Comparison of ENCODE assay signal across 30 cellular contexts in the genomic region with DNA sequence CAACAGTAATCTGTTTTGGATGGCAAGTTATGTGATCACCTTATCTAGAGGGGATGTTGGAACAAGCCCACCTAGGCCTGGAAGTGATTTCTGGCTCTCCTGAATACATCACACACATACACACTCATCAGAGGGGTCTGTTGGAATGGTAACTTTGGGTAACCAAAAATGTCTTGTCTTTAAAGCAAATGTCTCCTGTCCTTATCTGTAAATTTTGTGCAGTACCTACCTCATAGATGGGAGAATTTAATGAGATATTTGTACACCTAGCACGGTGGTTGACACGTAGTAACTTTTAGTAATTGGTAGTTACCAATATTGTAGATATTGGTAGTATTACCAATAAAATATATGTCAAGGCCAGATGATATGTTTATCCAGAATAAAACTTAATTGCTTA. TPM values are rescaled to one million over a fixed set of nuclear protein-coding genes. Genes with fewer than 3 reads are reported as not detected.
A peak's percentile ranks its signal among the peaks of the same experiment; 100 is the strongest.
DNase-seq lines count a peak whose midpoint lies in the region; ATAC-seq and TF ChIP-seq lines count a peak whose summit lies in the region.
"Had no signal": no experiment of that assay in that cellular context is flagged by ENCODE, and none has a peak within 500 bp of the region (broad histone marks: within the 10 kb centered on the region; RNA-seq: fewer than 3 reads in every experiment).

No MANE protein-coding gene starts in this region.

- H2AFZ ChIP-seq in trophoblast cell (ENCODE audit: insufficient read depth, low read length, poor library complexity) = no peak overlapping the region

- no peak overlapping the region for H4K12ac ChIP-seq in trophoblast cell (ENCODE audit: low read depth, low read length)

- H2BK12ac ChIP-seq in trophoblast cell (ENCODE audit: low read length) = no peak overlapping the region

- no peaks in the 10 kb centered on the region for H3K9me3 Mint-ChIP-seq in activated naive CD4-positive, alpha-beta T cell treated with anti-CD3 and anti-CD28 coated beads, Interleukin-2, amount 50 U/mL, for 24 hours
- H3K9me3 Mint-ChIP-seq in central memory CD8-positive, alpha-beta T cell = no peaks in the 10 kb centered on the region
- no peaks in the 10 kb centered on the region for H3K9me3 Mint-ChIP-seq in activated CD4-positive, alpha-beta memory T cell treated with anti-CD3 and anti-CD28 coated beads for 36 hours
- H3K9me3 Mint-ChIP-seq: activated T-cell treated with anti-CD3 and anti-CD28 coated beads, Interleukin-2, amount 50 U/mL, for 72 hours; T-helper 2 cell treated with Interferon-gamma antibody and Interleukin-4, amounts not matched to agents 5 μg/mL and 100 μg/mL, for 36 hours had no signal

- no peaks in the 10 kb centered on the region for H3K27me3 ChIP-seq in trophoblast cell (ENCODE audit: insufficient read depth, low read length)
- H3K27me3 ChIP-seq: BE2C, left lung, transverse colon had no signal

- H2BK120ac ChIP-seq in trophoblast cell (ENCODE audit: insufficient read depth, low read length, poor library complexity) = no peak overlapping the region

- no peak overlapping the region for H3K9ac ChIP-seq in trophoblast cell (ENCODE audit: low read length)

- no peak overlapping the region for H3K14ac ChIP-seq in trophoblast cell (ENCODE audit: low read length)

- no peak overlapping the region for H3K4me2 ChIP-seq in trophoblast cell (ENCODE audit: low read length)

- H4K91ac ChIP-seq in trophoblast cell (ENCODE audit: low read depth, low read length) = no peak overlapping the region

- H3K79me1 ChIP-seq in trophoblast cell (ENCODE audit: low read length) = peaks cover 5% of the 10 kb centered on the region

- H3K23ac ChIP-seq in trophoblast cell (ENCODE audit: low read length) = no peak overlapping the region

- no peaks in the 10 kb centered on the region for H3K9me3 ChIP-seq in HEK293 (ENCODE audit: control insufficient read depth, insufficient read depth, low read depth, low read length)
- no peaks in the 10 kb centered on the region for H3K9me3 ChIP-seq in trophoblast cell (ENCODE audit: insufficient read depth, low read depth, low read length)
- H3K9me3 ChIP-seq: BE2C, left lung, prostate gland, transverse colon had no signal

- no peak overlapping the region for H4K8ac ChIP-seq in trophoblast cell (ENCODE audit: low read depth, low read length)

- H3K18ac ChIP-seq in trophoblast cell (ENCODE audit: low read length) = no peak overlapping the region

- H3K4ac ChIP-seq in trophoblast cell (ENCODE audit: low read depth, low read length) = peak overlapping the region; percentile 43

- peaks cover 6% of the 10 kb centered on the region for H3K79me2 ChIP-seq in trophoblast cell (ENCODE audit: control insufficient read depth, insufficient read depth, low read length, poor library complexity)

- no peak overlapping the region for H2AK5ac ChIP-seq in trophoblast cell (ENCODE audit: low read length)

- ATAC-seq in central memory CD8-positive, alpha-beta T cell (replicated peaks; ENCODE audit: extremely low read depth, poor library complexity, severe bottlenecking) = no peak
- ATAC-seq: activated CD8-positive, alpha-beta memory T cell treated with anti-CD3 and anti-CD28 coated beads, Interleukin-2, amount 10 ng/mL, durations not matched to agents 7 days and 5 days; activated T-cell treated with anti-CD3 and anti-CD28 coated beads, Interleukin-2, amount 50 U/mL, for 72 hours; sciatic nerve had no signal

- H3K27me3 Mint-ChIP-seq in activated naive CD4-positive, alpha-beta T cell treated with anti-CD3 and anti-CD28 coated beads, Interleukin-2, amount 50 U/mL, for 24 hours = no peaks in the 10 kb centered on the region
- H3K27me3 Mint-ChIP-seq in central memory CD8-positive, alpha-beta T cell = no peaks in the 10 kb centered on the region
- no peaks in the 10 kb centered on the region for H3K27me3 Mint-ChIP-seq in activated CD4-positive, alpha-beta memory T cell treated with anti-CD3 and anti-CD28 coated beads for 36 hours
- H3K27me3 Mint-ChIP-seq: activated CD8-positive, alpha-beta memory T cell treated with anti-CD3 and anti-CD28 coated beads, Interleukin-2, amount 10 ng/mL, durations not matched to agents 7 days and 5 days had no signal

- DNase-seq in activated naive CD4-positive, alpha-beta T cell treated with Interleukin-2 at 50 U/mL for 16 hours = no peak
- DNase-seq in central memory CD8-positive, alpha-beta T cell (ENCODE audit: low spot score in 2 of 2) = no peak
- no peak for DNase-seq in trophoblast cell
- DNase-seq in superior temporal gyrus (ENCODE audit: extremely low spot score) = no peak
- DNase-seq in activated CD4-positive, alpha-beta memory T cell treated with anti-CD3 and anti-CD28 coated beads for 36 hours = no peak
- DNase-seq in dermis blood vessel endothelial cell = no peak
- DNase-seq: ACHN; activated CD4-positive, alpha-beta T cell treated with anti-CD3 and anti-CD28 coated beads for 1 hour; activated naive CD4-positive, alpha-beta T cell; activated T-cell treated with anti-CD3 and anti-CD28 coated beads, Interleukin-2, amount 50 U/mL, for 72 hours; amniotic stem cell; BE2C; effector CD4-positive, alpha-beta T cell; EL; Kasumi-1; left lung; NCI-H1417 treated with DMSO at 0.1 percent for 48 hours; NCI-H2081; NCI-H526; OCI-M1; stimulated activated CD4-positive, alpha-beta T cell treated with anti-CD3 and anti-CD28 coated beads, Interleukin-12 subunit alpha, Interleukin-12 subunit beta, amount 100 ng/mL, for 4 hours; stimulated activated CD4-positive, alpha-beta T cell treated with anti-CD3 and anti-CD28 coated beads, Interleukin-2, amount 100 ng/mL, for 48 hours; transverse colon had no signal

- peak overlapping the region; percentile 38 for H3K27ac Mint-ChIP-seq in activated naive CD4-positive, alpha-beta T cell treated with anti-CD3 and anti-CD28 coated beads, Interleukin-2, amount 50 U/mL, for 24 hours
- H3K27ac Mint-ChIP-seq in central memory CD8-positive, alpha-beta T cell (ENCODE audit: low read depth) = peak overlapping the region; percentile 49
- no peak overlapping the region for H3K27ac Mint-ChIP-seq in activated CD4-positive, alpha-beta memory T cell treated with anti-CD3 and anti-CD28 coated beads for 36 hours
- H3K27ac Mint-ChIP-seq: activated CD8-positive, alpha-beta memory T cell treated with anti-CD3 and anti-CD28 coated beads, Interleukin-2, amount 10 ng/mL, durations not matched to agents 7 days and 5 days; T-helper 2 cell treated with Interferon-gamma antibody and Interleukin-4, amounts not matched to agents 5 μg/mL and 100 μg/mL, for 36 hours had no signal

- H3K36me3 ChIP-seq in HEK293 (ENCODE audit: control insufficient read depth in 2 of 2, insufficient read depth in 1 of 2, low read length in 2 of 2) (peaks cover 5 to 76% of the 10 kb centered on the region in 2 experiments; a peak in 2 of 3 replicates), trophoblast cell (ENCODE audit: control insufficient read depth in 1 of 2, insufficient read depth in 2 of 2, low read length in 2 of 2) (peaks cover 8 to 15% of the 10 kb centered on the region in 2 experiments)
- H3K36me3 ChIP-seq: prostate gland had no signal

- no CpG with 5 or more reads among the region's 2 CpGs for WGBS in trophoblast cell (ENCODE audit: extremely low coverage, insufficient coverage, insufficient read length)

- H3K4me3 ChIP-seq in HEK293 (ENCODE audit: low read depth, low read length) (no peak overlapping the region), trophoblast cell (ENCODE audit: low read depth, low read length) (no peak overlapping the region)
- H3K4me3 ChIP-seq: left lung, prostate gland, transverse colon had no signal

- intact Hi-C loops in activated CD4-positive, alpha-beta memory T cell treated with anti-CD3 and anti-CD28 coated beads for 36 hours (cut with micrococcal nuclease) = no loop called here

- H2BK5ac ChIP-seq in trophoblast cell (ENCODE audit: low read depth, low read length, poor library complexity) = no peak overlapping the region

- H3K4me1 ChIP-seq in HEK293 (ENCODE audit: control insufficient read depth, insufficient read depth, low read length) = peaks cover 8% of the 10 kb centered on the region; the same call in 1 of the 2 replicates
- peaks cover 11 to 16% of the 10 kb centered on the region in 2 experiments for H3K4me1 ChIP-seq in trophoblast cell (ENCODE audit: control insufficient read depth in 1 of 2, insufficient read depth in 2 of 2, low read length in 2 of 2)
- H3K4me1 ChIP-seq: prostate gland had no signal

- no peak for TF ChIP-seq CTCF in HEK293 (tag by site-specific recombination; IDR thresholded peaks at IDR 0.05)

- H3K27ac ChIP-seq in HEK293 (ENCODE audit: extremely low read depth, low read depth, low read length) (no peak overlapping the region), trophoblast cell (ENCODE audit: low read depth, low read length) (peak overlapping the region; percentile 81)
- H3K27ac ChIP-seq: HL-60, prostate gland, transverse colon had no signal

- H3K36me3 Mint-ChIP-seq in activated naive CD4-positive, alpha-beta T cell treated with anti-CD3 and anti-CD28 coated beads, Interleukin-2, amount 50 U/mL, for 24 hours = peaks cover 26% of the 10 kb centered on the region
- H3K36me3 Mint-ChIP-seq in central memory CD8-positive, alpha-beta T cell (ENCODE audit: insufficient read depth) = peaks cover 56% of the 10 kb centered on the region
- peaks cover 61% of the 10 kb centered on the region for H3K36me3 Mint-ChIP-seq in activated CD4-positive, alpha-beta memory T cell treated with anti-CD3 and anti-CD28 coated beads for 36 hours

- CTCF ChIA-PET in HEK293 (lab: Yijun Ruan, JAX) = no interaction called here
- CTCF ChIA-PET in activated CD4-positive, alpha-beta memory T cell treated with anti-CD3 and anti-CD28 coated beads for 36 hours (lab: Charles Lee) = no interaction called here

- peaks cover 77% of the 10 kb centered on the region for H3K4me1 Mint-ChIP-seq in activated naive CD4-positive, alpha-beta T cell treated with anti-CD3 and anti-CD28 coated beads, Interleukin-2, amount 50 U/mL, for 24 hours
- peaks cover 77% of the 10 kb centered on the region for H3K4me1 Mint-ChIP-seq in central memory CD8-positive, alpha-beta T cell
- peaks cover 83% of the 10 kb centered on the region for H3K4me1 Mint-ChIP-seq in activated CD4-positive, alpha-beta memory T cell treated with anti-CD3 and anti-CD28 coated beads for 36 hours (ENCODE audit: low read depth)

- POLR2A ChIA-PET in HEK293 (lab: Yijun Ruan, JAX) = no interaction called here
- POLR2A ChIA-PET in activated CD4-positive, alpha-beta memory T cell treated with anti-CD3 and anti-CD28 coated beads for 36 hours (lab: Charles Lee) = no interaction called here

- H3K4me3 Mint-ChIP-seq in activated naive CD4-positive, alpha-beta T cell treated with anti-CD3 and anti-CD28 coated beads, Interleukin-2, amount 50 U/mL, for 24 hours = no peak overlapping the region
- no peak overlapping the region for H3K4me3 Mint-ChIP-seq in central memory CD8-positive, alpha-beta T cell
- no peak overlapping the region for H3K4me3 Mint-ChIP-seq in activated CD4-positive, alpha-beta memory T cell treated with anti-CD3 and anti-CD28 coated beads for 36 hours
- H3K4me3 Mint-ChIP-seq: activated CD8-positive, alpha-beta memory T cell treated with anti-CD3 and anti-CD28 coated beads, Interleukin-2, amount 10 ng/mL, durations not matched to agents 7 days and 5 days; activated T-cell treated with anti-CD3 and anti-CD28 coated beads, Interleukin-2, amount 50 U/mL, for 72 hours; T-helper 2 cell treated with Interferon-gamma antibody and Interleukin-4, amounts not matched to agents 5 μg/mL and 100 μg/mL, for 36 hours had no signal

RNA-seq across cellular contexts. Expression of gene HAPSTR1, which starts 24.7 kb away (rescaled TPM):
- 60.4 and 60.6 TPM in 2 replicates for polyA plus RNA-seq in trophoblast cell (2013)
- 10 to 100 TPM; 47.1 to 49.1 TPM for total RNA-seq in activated CD4-positive, alpha-beta memory T cell treated with anti-CD3 and anti-CD28 coated beads for 36 hours
- total RNA-seq in dermis blood vessel endothelial cell = 70.1 and 81.4 TPM in 2 replicates
